ENCODE assay signal across 9 cellular contexts in the genomic region with DNA sequence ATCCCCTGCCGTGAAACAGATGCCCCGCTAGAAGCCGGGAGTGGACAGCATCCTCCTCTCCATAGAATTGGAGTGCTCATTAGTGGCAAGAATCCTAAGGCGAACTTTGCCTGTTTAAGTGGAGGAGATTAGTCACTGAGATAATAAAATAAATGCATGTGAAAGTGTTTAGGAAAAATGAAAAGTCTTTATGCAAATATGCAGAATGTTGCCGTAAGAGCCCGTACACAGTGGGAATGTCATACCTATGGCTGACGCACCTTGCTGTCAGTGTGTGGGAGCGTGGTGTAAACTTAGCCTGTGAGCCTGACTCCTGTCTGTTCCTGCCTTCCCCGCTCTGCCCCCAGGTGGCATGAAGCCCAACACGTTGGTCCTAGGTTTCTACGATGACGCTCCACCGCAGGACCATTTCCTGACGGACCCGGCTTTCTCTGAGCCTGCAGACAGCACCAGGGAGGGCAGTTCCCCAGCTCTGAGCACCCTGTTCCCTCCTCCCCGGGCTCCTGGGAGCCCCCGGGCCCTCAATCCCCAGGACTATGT. TPM values are rescaled to one million over a fixed set of nuclear protein-coding genes. Genes with fewer than 3 reads are reported as not detected.
DNase-seq lines count a peak whose midpoint lies in the region; ATAC-seq and TF ChIP-seq lines count a peak whose summit lies in the region.
"Had no signal": no experiment of that assay in that cellular context is flagged by ENCODE, and none has a peak within 500 bp of the region (broad histone marks: within the 10 kb centered on the region; RNA-seq: fewer than 3 reads in every experiment).

No MANE protein-coding gene starts in this region.

- peaks cover 39% of the 10 kb centered on the region for H3K36me3 Mint-ChIP-seq in stimulated activated memory B cell treated with anti-CD40 and anti-IgM and Interleukin-4, amounts not matched to agents 10 μg/mL and 1 μg/mL and 100 μg/mL, for 72 hours

- no peak overlapping the region for H3K27ac Mint-ChIP-seq in stimulated activated memory B cell treated with anti-CD40 and anti-IgM and Interleukin-4, amounts not matched to agents 10 μg/mL and 1 μg/mL and 100 μg/mL, for 72 hours
- H3K27ac Mint-ChIP-seq: activated CD4-positive, alpha-beta T cell treated with anti-CD3 and anti-CD28 coated beads, Interleukin-2, amount 10 ng/mL, durations not matched to agents 24 days and 14 days had no signal

- H3F3A ChIP-seq in DOHH2 (ENCODE audit: control insufficient read depth, insufficient read depth) = 0 out of 2 replicates have a peak, but pooled peaks cover 4% of the 10 kb centered on the region

- H4K20me1 ChIP-seq in DOHH2 (ENCODE audit: control insufficient read depth, insufficient read depth, low read depth, low read length) = no peaks in the 10 kb centered on the region

- TF ChIP-seq EP300 in sigmoid colon (IDR thresholded peaks at IDR 0.05) = no peak

- 0 out of 2 replicates have a peak overlapping the region, but pooled peaks have one; percentile 86 for H3K4me2 ChIP-seq in DOHH2 (ENCODE audit: low read length)

- H3K4me3 ChIP-seq in DOHH2 (ENCODE audit: low read length) (no peak overlapping the region), sigmoid colon (peak overlapping the region in 2 of 4 donors; percentile 87 to 89)

- no peak for ATAC-seq in stimulated activated memory B cell treated with anti-CD40 and anti-IgM and Interleukin-4, amounts not matched to agents 10 μg/mL and 1 μg/mL and 100 μg/mL, for 72 hours
- no peak for ATAC-seq in GM19397 (IDR thresholded peaks at IDR 0.05; ENCODE audit: unreplicated experiment)

- H3K9me2 ChIP-seq in DOHH2 (replicated peaks; ENCODE audit: control insufficient read depth, low read length) = no peaks in the 10 kb centered on the region

- H3K4me1 Mint-ChIP-seq in stimulated activated memory B cell treated with anti-CD40 and anti-IgM and Interleukin-4, amounts not matched to agents 10 μg/mL and 1 μg/mL and 100 μg/mL, for 72 hours = peaks cover 26% of the 10 kb centered on the region

- H3K9me3 ChIP-seq in DOHH2 (ENCODE audit: control insufficient read depth, insufficient read depth, low read length) (no peaks in the 10 kb centered on the region), sigmoid colon (no peaks in the 10 kb centered on the region)

- no peak overlapping the region for H3K4me3 Mint-ChIP-seq in stimulated activated memory B cell treated with anti-CD40 and anti-IgM and Interleukin-4, amounts not matched to agents 10 μg/mL and 1 μg/mL and 100 μg/mL, for 72 hours

- intact Hi-C loops in sigmoid colon (cut with DNase I) = loop anchor here (5.0 to 10.0 kb wide), 2 partner anchors 158 to 391 kb away; a partner anchor contains a TSS

- WGBS in sigmoid colon, 2 donors = 79 to 82% methylated on average over 17 of the region's 17 CpGs

- DNase-seq in NCI-H2196 (lab: John Stamatoyannopoulos, UW; ENCODE audit: unreplicated experiment) (peak; percentile 16), epithelial cell of prostate (ENCODE audit: low read depth, low spot score) (peak; percentile 95), sigmoid colon (no peak), NCI-H2227 (lab: John Stamatoyannopoulos, UW; ENCODE audit: unreplicated experiment) (no peak), NCI-H748 (lab: John Stamatoyannopoulos, UW; ENCODE audit: unreplicated experiment) (no peak)

- peaks cover 42% of the 10 kb centered on the region for H3K4me1 ChIP-seq in DOHH2 (ENCODE audit: control insufficient read depth, low read length)
- peaks cover 0 to 38% (median 34%) of the 10 kb centered on the region in 4 donors for H3K4me1 ChIP-seq in sigmoid colon

- TF ChIP-seq CTCF in DOHH2 (IDR thresholded peaks at IDR 0.05; ENCODE audit: low read depth, low read length, poor library complexity, severe bottlenecking) (peak; percentile 11), sigmoid colon (IDR thresholded peaks at IDR 0.05) (no peak)

- H3K79me2 ChIP-seq in DOHH2 (ENCODE audit: control insufficient read depth, low read length) = peaks cover 36% of the 10 kb centered on the region

- H3K27me3 ChIP-seq in DOHH2 (ENCODE audit: control insufficient read depth, low read length) (no peaks in the 10 kb centered on the region), sigmoid colon (no peaks in the 10 kb centered on the region)

- H3K36me3 ChIP-seq in DOHH2 (ENCODE audit: control insufficient read depth, low read length) = peaks cover 33% of the 10 kb centered on the region
- peaks cover 0 to 27% (median 15%) of the 10 kb centered on the region in 4 donors for H3K36me3 ChIP-seq in sigmoid colon

- TF ChIP-seq POLR2A in sigmoid colon (IDR thresholded peaks at IDR 0.05) = no peak

- no peak overlapping the region for H3K27ac ChIP-seq in DOHH2 (ENCODE audit: low read depth, low read length)
- peak overlapping the region; percentile 99 for H3K27ac ChIP-seq in epithelial cell of prostate
- peak overlapping the region; percentile 95 to 97 (median 96) for H3K27ac ChIP-seq in sigmoid colon

- H3K9me3 Mint-ChIP-seq in stimulated activated memory B cell treated with anti-CD40 and anti-IgM and Interleukin-4, amounts not matched to agents 10 μg/mL and 1 μg/mL and 100 μg/mL, for 72 hours = no peaks in the 10 kb centered on the region
- H3K9me3 Mint-ChIP-seq: activated CD4-positive, alpha-beta T cell treated with anti-CD3 and anti-CD28 coated beads, Interleukin-2, amount 10 ng/mL, durations not matched to agents 24 days and 14 days had no signal

- no peaks in the 10 kb centered on the region for H3K27me3 Mint-ChIP-seq in stimulated activated memory B cell treated with anti-CD40 and anti-IgM and Interleukin-4, amounts not matched to agents 10 μg/mL and 1 μg/mL and 100 μg/mL, for 72 hours
- H3K27me3 Mint-ChIP-seq: activated CD4-positive, alpha-beta T cell treated with anti-CD3 and anti-CD28 coated beads, Interleukin-2, amount 10 ng/mL, durations not matched to agents 24 days and 14 days had no signal

RNA-seq across cellular contexts. Expression of a gene that starts 1.7 kb away (rescaled TPM):
- 10 to 100 TPM; 37.8 to 79.7 (median 51.1) TPM for total RNA-seq in sigmoid colon
- polyA plus RNA-seq in sigmoid colon = 10 to 100 TPM; 12.0 to 45.9 (median 18.0) TPM

RNA-seq across cellular contexts. Expression of a gene that starts 9.5 kb away (rescaled TPM):
- total RNA-seq in sigmoid colon = 10 to 100 TPM; 42.1 to 64.3 (median 51.4) TPM
- polyA plus RNA-seq in sigmoid colon = 100 to 1,000 TPM in 1 of 3 donors, 10 to 100 TPM in 2; 31.8 to 106 (median 38.6) TPM

RNA-seq across cellular contexts. Expression of a gene that starts 12.9 kb away (rescaled TPM):
- total RNA-seq in sigmoid colon = 10 to 100 TPM; 10.4 to 17.9 (median 14.8) TPM
- polyA plus RNA-seq in sigmoid colon = 10 to 100 TPM in 1 of 3 donors, 1 to 10 TPM in 2; 2.5 to 34.2 (median 4.2) TPM

RNA-seq across cellular contexts. Expression of a gene that starts 24.1 kb away (rescaled TPM):
- 1 to 10 TPM; 2.4 to 7.1 (median 3.1) TPM for total RNA-seq in sigmoid colon
- 1 to 10 TPM; 1.8 to 5.3 (median 1.8) TPM for polyA plus RNA-seq in sigmoid colon

RNA-seq across cellular contexts. Expression of a gene that starts 30.2 kb away (rescaled TPM):
- 1 to 10 TPM; 3.0 to 8.9 (median 6.5) TPM for total RNA-seq in sigmoid colon
- 10 to 100 TPM in 1 of 3 donors, 1 to 10 TPM in 2; 3.6 to 20.6 (median 5.5) TPM for polyA plus RNA-seq in sigmoid colon
- total RNA-seq: activated CD4-positive, alpha-beta T cell treated with anti-CD3 and anti-CD28 coated beads, Interleukin-2, amount 10 ng/mL, durations not matched to agents 24 days and 14 days had no signal

Comparison
In these comparisons a context has a peak if more than half of its experiments do, and no peak if none do; other contexts are left out.
1. DNase-seq: peak in NCI-H2196 (single experiment) and epithelial cell of prostate (single experiment); none in sigmoid colon (single experiment), NCI-H2227 (single experiment) and NCI-H748 (single experiment).